ENCODE assay signal across 11 cellular contexts in the genomic region with DNA sequence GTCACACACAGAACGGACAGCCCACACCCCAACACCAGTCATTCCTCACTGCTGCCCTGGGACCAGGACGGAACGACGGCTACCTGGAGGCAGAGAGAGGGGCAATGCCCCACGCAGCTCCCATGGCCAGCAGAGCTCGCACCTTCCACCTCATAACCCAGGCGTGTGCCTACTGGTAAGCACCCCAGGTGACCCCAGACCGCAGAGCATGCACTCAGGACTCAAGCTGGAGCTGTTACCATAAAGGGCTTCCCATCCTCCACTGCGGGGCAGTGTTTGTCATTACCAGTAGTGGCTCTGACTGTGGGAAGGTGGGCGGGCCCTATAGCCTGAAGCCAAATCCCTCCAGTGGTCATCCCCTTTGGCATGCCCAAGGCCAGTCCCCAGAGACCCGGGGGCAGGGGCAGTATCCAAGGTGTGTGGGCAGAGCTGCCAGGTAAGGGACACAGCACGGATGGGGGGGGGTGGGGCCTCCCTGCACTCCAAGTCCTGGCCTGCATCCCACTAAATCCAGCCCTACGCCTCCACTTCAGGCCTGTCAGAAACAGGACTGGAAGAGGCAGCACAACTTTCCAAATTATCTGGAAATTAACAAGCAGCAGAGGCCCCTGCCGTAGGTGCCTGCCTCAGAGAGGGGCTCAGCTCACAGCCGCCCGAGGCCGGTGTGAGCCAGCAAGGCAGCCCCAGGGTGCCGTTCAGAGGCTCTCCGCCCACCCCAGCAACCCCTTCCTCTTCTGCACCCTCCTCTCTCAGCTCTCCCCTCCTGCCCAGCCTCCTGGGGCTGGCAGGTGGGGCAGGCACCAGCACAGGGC. TPM values are rescaled to one million over a fixed set of nuclear protein-coding genes. Genes with fewer than 3 reads are reported as not detected.
A peak's percentile ranks its signal among the peaks of the same experiment; 100 is the strongest.
DNase-seq lines count a peak whose midpoint lies in the region; ATAC-seq and TF ChIP-seq lines count a peak whose summit lies in the region.
"Had no signal": no experiment of that assay in that cellular context is flagged by ENCODE, and none has a peak within 500 bp of the region (broad histone marks: within the 10 kb centered on the region; RNA-seq: fewer than 3 reads in every experiment).

No MANE protein-coding gene starts in this region.

- no peaks in the 10 kb centered on the region for H3K36me3 ChIP-seq in right atrium auricular region
- peaks cover 2 to 3% of the 10 kb centered on the region in 2 experiments for H3K36me3 ChIP-seq in trophoblast cell (ENCODE audit: control insufficient read depth in 1 of 2, insufficient read depth in 2 of 2, low read length in 2 of 2)
- no peaks in the 10 kb centered on the region for H3K36me3 ChIP-seq in MG63

- H3K4ac ChIP-seq in trophoblast cell (ENCODE audit: low read depth, low read length): peak overlapping the region; percentile 1

- no peak overlapping the region for H2AFZ ChIP-seq in trophoblast cell (ENCODE audit: insufficient read depth, low read length, poor library complexity)

- H3K4me1 ChIP-seq in right atrium auricular region (peaks cover 0 to 82% of the 10 kb centered on the region in 2 donors), trophoblast cell (ENCODE audit: control insufficient read depth in 1 of 2, insufficient read depth in 2 of 2, low read length in 2 of 2) (peaks cover 66 to 72% of the 10 kb centered on the region in 2 experiments)

- no peak overlapping the region for H4K8ac ChIP-seq in trophoblast cell (ENCODE audit: low read depth, low read length)

- H3K23ac ChIP-seq in trophoblast cell (ENCODE audit: low read length): no peak overlapping the region

- H3K4me3 Mint-ChIP-seq in CD14-positive monocyte: peak overlapping the region in 1 of 2 donors; percentile 57
- H3K4me3 Mint-ChIP-seq: CD8-positive, alpha-beta memory T cell; nephron had no signal

- TF ChIP-seq CTCF in CD14-positive monocyte (IDR thresholded peaks at IDR 0.05) (no peak), right atrium auricular region (IDR thresholded peaks at IDR 0.05) (no peak)

- no peaks in the 10 kb centered on the region for H3K9me3 ChIP-seq in right atrium auricular region
- peaks cover 2% of the 10 kb centered on the region for H3K9me3 ChIP-seq in trophoblast cell (ENCODE audit: insufficient read depth, low read depth, low read length)
- no peaks in the 10 kb centered on the region for H3K9me3 ChIP-seq in MG63

- H3K18ac ChIP-seq in trophoblast cell (ENCODE audit: low read length): peak overlapping the region; percentile 33

- no peak overlapping the region for H4K12ac ChIP-seq in trophoblast cell (ENCODE audit: low read depth, low read length)

- peak overlapping the region; percentile 8 for H4K91ac ChIP-seq in trophoblast cell (ENCODE audit: low read depth, low read length)

- ATAC-seq in GM18861 (IDR thresholded peaks at IDR 0.05; ENCODE audit: unreplicated experiment): no peak

- peaks cover 43% of the 10 kb centered on the region for H3K79me1 ChIP-seq in trophoblast cell (ENCODE audit: low read length)

- H3K27ac ChIP-seq in angular gyrus (ENCODE audit: low read depth, low read length) (peak overlapping the region; percentile 60), right atrium auricular region (peak overlapping the region; percentile 43 to 67), trophoblast cell (ENCODE audit: low read depth, low read length) (peak overlapping the region; percentile 45)

- peak overlapping the region; percentile 10 for H3K14ac ChIP-seq in trophoblast cell (ENCODE audit: low read length)

- H3K4me1 Mint-ChIP-seq in CD14-positive monocyte: no peaks in the 10 kb centered on the region

- H3K9me3 Mint-ChIP-seq in CD14-positive monocyte: peaks cover 0 to 8% (median 2%) of the 10 kb centered on the region in 7 donors
- H3K9me3 Mint-ChIP-seq: CD8-positive, alpha-beta memory T cell; nephron had no signal

- peaks cover 44% of the 10 kb centered on the region for H3K79me2 ChIP-seq in trophoblast cell (ENCODE audit: control insufficient read depth, insufficient read depth, low read length, poor library complexity)

- peak overlapping the region; percentile 14 for H2BK12ac ChIP-seq in trophoblast cell (ENCODE audit: low read length)

- no CpG with 5 or more reads among the region's 19 CpGs for WGBS in trophoblast cell (ENCODE audit: extremely low coverage, insufficient coverage, insufficient read length)

- H3K27me3 ChIP-seq in right atrium auricular region: no peaks in the 10 kb centered on the region
- H3K27me3 ChIP-seq in trophoblast cell (ENCODE audit: insufficient read depth, low read length): no peaks in the 10 kb centered on the region
- no peaks in the 10 kb centered on the region for H3K27me3 ChIP-seq in MG63

- H3K27ac Mint-ChIP-seq in CD14-positive monocyte: no peak overlapping the region

- H2AK5ac ChIP-seq in trophoblast cell (ENCODE audit: low read length): no peak overlapping the region

- no peaks in the 10 kb centered on the region for H3K36me3 Mint-ChIP-seq in CD14-positive monocyte
- H3K36me3 Mint-ChIP-seq: CD8-positive, alpha-beta memory T cell had no signal

- peaks cover 81 to 99% (median 92%) of the 10 kb centered on the region in 3 donors for H3K27me3 Mint-ChIP-seq in CD14-positive monocyte (ENCODE audit: low read depth in 3 of 3)

- intact Hi-C loops in CD14-positive monocyte (cut with micrococcal nuclease): no loop called here

- peak; percentile 21 for DNase-seq in CD14-positive monocyte (ENCODE audit: low spot score)
- no peak for DNase-seq in right atrium auricular region (ENCODE audit: low spot score)
- DNase-seq in trophoblast cell: no peak
- no peak for DNase-seq in stimulated activated CD4-positive, alpha-beta T cell treated with anti-CD3 and anti-CD28 coated beads, Interleukin-15, amount 100 ng/mL, for 24 hours
- no peak for DNase-seq in stimulated activated naive CD4-positive, alpha-beta T cell (lab: John Stamatoyannopoulos, UW)
- no peak for DNase-seq in MG63
- DNase-seq: CD8-positive, alpha-beta memory T cell; NCI-H1105 treated with DMSO at 0.1 percent for 48 hours had no signal

- H2BK5ac ChIP-seq in trophoblast cell (ENCODE audit: low read depth, low read length, poor library complexity): peak overlapping the region; percentile 15

- H3K4me3 ChIP-seq in right atrium auricular region (no peak overlapping the region), trophoblast cell (ENCODE audit: low read depth, low read length) (no peak overlapping the region), MG63 (no peak overlapping the region)

- peak overlapping the region; percentile 2 for H2BK120ac ChIP-seq in trophoblast cell (ENCODE audit: insufficient read depth, low read length, poor library complexity)

- no peak overlapping the region for H3K4me2 ChIP-seq in trophoblast cell (ENCODE audit: low read length)

- no peak overlapping the region for H3K9ac ChIP-seq in trophoblast cell (ENCODE audit: low read length)

RNA-seq across cellular contexts. Expression of gene BCAR1, which starts 4.8 kb away (rescaled TPM):
- polyA plus RNA-seq in CD14-positive monocyte: not detected
- total RNA-seq in right atrium auricular region: 10 to 100 TPM; 58.0 to 88.2 TPM
- 200 and 201 TPM in 2 replicates for polyA plus RNA-seq in trophoblast cell (2013)
- 52.7 and 54.6 TPM in 2 replicates for total RNA-seq in MG63 (2014; rRNA removed; shearing (Covaris generic); ENCODE audit: low replicate concordance)
- polyA plus RNA-seq: CD8-positive, alpha-beta memory T cell had no signal

RNA-seq across cellular contexts. Expression of gene CTRB1, which starts 37.5 kb away (rescaled TPM):
- not detected for polyA plus RNA-seq in CD14-positive monocyte
- total RNA-seq in right atrium auricular region: not detected
- 0.15 TPM in 1 of 2 replicates, not detected in the other for polyA plus RNA-seq in trophoblast cell (2013)
- total RNA-seq in MG63 (2014; rRNA removed; shearing (Covaris generic); ENCODE audit: low replicate concordance): not detected in 2 replicates
- total RNA-seq: CD8-positive, alpha-beta memory T cell had no signal
- polyA plus RNA-seq: CD8-positive, alpha-beta memory T cell had no signal

RNA-seq across cellular contexts. Expression of gene CTRB2, which starts 49.3 kb away (rescaled TPM):
- not detected for polyA plus RNA-seq in CD14-positive monocyte
- total RNA-seq in right atrium auricular region: not detected
- polyA plus RNA-seq in trophoblast cell (2013): 0.37 and 0.41 TPM in 2 replicates
- total RNA-seq in MG63 (2014; rRNA removed; shearing (Covaris generic); ENCODE audit: low replicate concordance): not detected in 2 replicates
- total RNA-seq: CD8-positive, alpha-beta memory T cell had no signal
- polyA plus RNA-seq: CD8-positive, alpha-beta memory T cell had no signal
